8 cellular contexts compared by ENCODE assay signal in genomic region chr1:59292557-59292956, GRCh38. TPM values are rescaled to one million over a fixed set of nuclear protein-coding genes. Genes with fewer than 3 reads are reported as not detected.
DNase-seq lines count a peak whose midpoint lies in the region; ATAC-seq and TF ChIP-seq lines count a peak whose summit lies in the region.

No MANE protein-coding gene starts in this region.

- peak; percentile 33 for DNase-seq in NCI-H226
- DNase-seq in esophagus muscularis mucosa (ENCODE audit: extremely low spot score) = no peak
- DNase-seq in pulmonary artery endothelial cell (ENCODE audit: low read depth, low spot score) = peak; percentile 67
- DNase-seq in CD4-positive, alpha-beta memory T cell = no peak
- no peak for DNase-seq in activated naive CD4-positive, alpha-beta T cell (lab: John Stamatoyannopoulos, UW)
- no peak for DNase-seq in activated T-cell treated with anti-CD3 and anti-CD28 coated beads, Interleukin-2, amount 50 U/mL, for 72 hours
- DNase-seq in posterior vena cava (ENCODE audit: low spot score) = no peak

- H3K4me1 Mint-ChIP-seq in CD4-positive, alpha-beta memory T cell = peaks cover 3 to 19% (median 17%) of the 10 kb centered on the region in 4 donors
- H3K4me1 Mint-ChIP-seq in activated T-cell treated with anti-CD3 and anti-CD28 coated beads, Interleukin-2, amount 50 U/mL, for 72 hours (ENCODE audit: low read depth) = peaks cover 18% of the 10 kb centered on the region

- no peaks in the 10 kb centered on the region for H3K36me3 ChIP-seq in esophagus muscularis mucosa
- no peaks in the 10 kb centered on the region for H3K36me3 ChIP-seq in CD4-positive, alpha-beta memory T cell (ENCODE audit: insufficient read depth, low read length)

- no peak overlapping the region for H3K4me3 ChIP-seq in esophagus muscularis mucosa
- H3K4me3 ChIP-seq in CD4-positive, alpha-beta memory T cell (ENCODE audit: low read length in 2 of 2) = no peak overlapping the region

- H3K9me3 Mint-ChIP-seq in CD4-positive, alpha-beta memory T cell = peaks cover 0 to 2% (median 0%) of the 10 kb centered on the region in 8 donors
- no peaks in the 10 kb centered on the region for H3K9me3 Mint-ChIP-seq in activated T-cell treated with anti-CD3 and anti-CD28 coated beads, Interleukin-2, amount 50 U/mL, for 72 hours

- no peaks in the 10 kb centered on the region for H3K9me3 ChIP-seq in esophagus muscularis mucosa
- no peaks in the 10 kb centered on the region for H3K9me3 ChIP-seq in CD4-positive, alpha-beta memory T cell (ENCODE audit: control insufficient read depth in 1 of 2, low read length in 2 of 2)

- no peak for TF ChIP-seq CTCF in esophagus muscularis mucosa (IDR thresholded peaks at IDR 0.05)

- peak; percentile 11 for TF ChIP-seq EP300 in esophagus muscularis mucosa (IDR thresholded peaks at IDR 0.05)

- peak overlapping the region in 2 of 7 donors; percentile 3 to 59 for H3K27ac Mint-ChIP-seq in CD4-positive, alpha-beta memory T cell
- H3K27ac Mint-ChIP-seq in activated T-cell treated with anti-CD3 and anti-CD28 coated beads, Interleukin-2, amount 50 U/mL, for 72 hours = no peak overlapping the region

- peaks cover 0 to 5% of the 10 kb centered on the region in 2 donors for H3K36me3 Mint-ChIP-seq in CD4-positive, alpha-beta memory T cell
- no peaks in the 10 kb centered on the region for H3K36me3 Mint-ChIP-seq in activated T-cell treated with anti-CD3 and anti-CD28 coated beads, Interleukin-2, amount 50 U/mL, for 72 hours (ENCODE audit: insufficient read depth in 2 of 2)

- CTCF ChIA-PET in CD4-positive, alpha-beta memory T cell (lab: Charles Lee; ENCODE audit: partially characterized antibody) = no interaction called here

- no peaks in the 10 kb centered on the region for H3K27me3 ChIP-seq in esophagus muscularis mucosa
- H3K27me3 ChIP-seq in CD4-positive, alpha-beta memory T cell (ENCODE audit: insufficient read depth, low read length) = no peaks in the 10 kb centered on the region

- H3K27ac ChIP-seq in esophagus muscularis mucosa (replicated peaks in 1 of 4) = no peak overlapping the region
- H3K27ac ChIP-seq in CD4-positive, alpha-beta memory T cell (ENCODE audit: low read depth, low read length) = no peak overlapping the region

- POLR2A ChIA-PET in CD4-positive, alpha-beta memory T cell (lab: Charles Lee; ENCODE audit: partially characterized antibody) = interaction anchor here (0.8 kb wide), 1 partner anchor 508 kb away, joined by 3 read pairs; the partner anchor contains the start of gene JUN

- H3K4me1 ChIP-seq in esophagus muscularis mucosa = peaks cover 9 to 16% (median 14%) of the 10 kb centered on the region in 4 donors
- peaks cover 18% of the 10 kb centered on the region for H3K4me1 ChIP-seq in CD4-positive, alpha-beta memory T cell (ENCODE audit: insufficient read depth, low read length)

- peak; percentile 30 for ATAC-seq in GM18505 (IDR thresholded peaks at IDR 0.05; ENCODE audit: unreplicated experiment)
- ATAC-seq in activated T-cell treated with anti-CD3 and anti-CD28 coated beads, Interleukin-2, amount 50 U/mL, for 72 hours (replicated peaks in 1 of 2) = no peak

- no peak overlapping the region for H3K4me3 Mint-ChIP-seq in CD4-positive, alpha-beta memory T cell
- no peak overlapping the region for H3K4me3 Mint-ChIP-seq in activated T-cell treated with anti-CD3 and anti-CD28 coated beads, Interleukin-2, amount 50 U/mL, for 72 hours

- intact Hi-C loops in esophagus muscularis mucosa (cut with DNase I) = loop anchor here (10.0 kb wide), 2 partner anchors 462 to 478 kb away; no protein-coding TSS in a partner anchor
- intact Hi-C loops in CD4-positive, alpha-beta memory T cell (cut with micrococcal nuclease) = loop anchor here (10.0 kb wide), 1 partner anchor 478 kb away; no protein-coding TSS in a partner anchor
- intact Hi-C loops in posterior vena cava (cut with DNase I) = loop anchor here (10.0 kb wide), 2 partner anchors 102 to 412 kb away; no protein-coding TSS in a partner anchor

- no peaks in the 10 kb centered on the region for H3K27me3 Mint-ChIP-seq in CD4-positive, alpha-beta memory T cell
- no peaks in the 10 kb centered on the region for H3K27me3 Mint-ChIP-seq in activated T-cell treated with anti-CD3 and anti-CD28 coated beads, Interleukin-2, amount 50 U/mL, for 72 hours (ENCODE audit: low read depth)

- 42% methylated on average over 2 of the region's 2 CpGs for WGBS in esophagus muscularis mucosa

- no peak for TF ChIP-seq POLR2A in GM18505 (IDR thresholded peaks at IDR 0.05; ENCODE audit: borderline replicate concordance, extremely low read depth, insufficient read depth, insufficient read length)
- no peak for TF ChIP-seq POLR2A in esophagus muscularis mucosa (IDR thresholded peaks at IDR 0.05; ENCODE audit: low read depth)

RNA-seq across cellular contexts. Expression of gene FGGY, which starts 4.3 kb away (rescaled TPM):
- 10 to 100 TPM; 23.3 to 26.4 (median 25.3) TPM for total RNA-seq in esophagus muscularis mucosa
- total RNA-seq in pulmonary artery endothelial cell = 7.8 and 9.3 TPM in 2 replicates
- 1 to 10 TPM; 5.3 to 8.8 TPM for total RNA-seq in CD4-positive, alpha-beta memory T cell
- polyA plus RNA-seq in CD4-positive, alpha-beta memory T cell = 1 to 10 TPM; 1.8 to 2.0 TPM
- 10 to 100 TPM; 12.4 to 17.9 TPM for total RNA-seq in activated T-cell treated with anti-CD3 and anti-CD28 coated beads, Interleukin-2, amount 50 U/mL, for 72 hours
- total RNA-seq in posterior vena cava = 10 to 100 TPM; 14.6 to 24.7 TPM

Comparison
In these comparisons a context has a peak if more than half of its experiments do, and no peak if none do; other contexts are left out.
1. DNase-seq: peak in NCI-H226 (single experiment) and pulmonary artery endothelial cell (single experiment); none in esophagus muscularis mucosa (single experiment), CD4-positive, alpha-beta memory T cell (0 of 5), activated naive CD4-positive, alpha-beta T cell (0 of 4), activated T-cell treated with anti-CD3 and anti-CD28 coated beads, Interleukin-2, amount 50 U/mL, for 72 hours (0 of 2) and posterior vena cava (single experiment).